ENCODE assay signal across 10 cellular contexts in the genomic region with DNA sequence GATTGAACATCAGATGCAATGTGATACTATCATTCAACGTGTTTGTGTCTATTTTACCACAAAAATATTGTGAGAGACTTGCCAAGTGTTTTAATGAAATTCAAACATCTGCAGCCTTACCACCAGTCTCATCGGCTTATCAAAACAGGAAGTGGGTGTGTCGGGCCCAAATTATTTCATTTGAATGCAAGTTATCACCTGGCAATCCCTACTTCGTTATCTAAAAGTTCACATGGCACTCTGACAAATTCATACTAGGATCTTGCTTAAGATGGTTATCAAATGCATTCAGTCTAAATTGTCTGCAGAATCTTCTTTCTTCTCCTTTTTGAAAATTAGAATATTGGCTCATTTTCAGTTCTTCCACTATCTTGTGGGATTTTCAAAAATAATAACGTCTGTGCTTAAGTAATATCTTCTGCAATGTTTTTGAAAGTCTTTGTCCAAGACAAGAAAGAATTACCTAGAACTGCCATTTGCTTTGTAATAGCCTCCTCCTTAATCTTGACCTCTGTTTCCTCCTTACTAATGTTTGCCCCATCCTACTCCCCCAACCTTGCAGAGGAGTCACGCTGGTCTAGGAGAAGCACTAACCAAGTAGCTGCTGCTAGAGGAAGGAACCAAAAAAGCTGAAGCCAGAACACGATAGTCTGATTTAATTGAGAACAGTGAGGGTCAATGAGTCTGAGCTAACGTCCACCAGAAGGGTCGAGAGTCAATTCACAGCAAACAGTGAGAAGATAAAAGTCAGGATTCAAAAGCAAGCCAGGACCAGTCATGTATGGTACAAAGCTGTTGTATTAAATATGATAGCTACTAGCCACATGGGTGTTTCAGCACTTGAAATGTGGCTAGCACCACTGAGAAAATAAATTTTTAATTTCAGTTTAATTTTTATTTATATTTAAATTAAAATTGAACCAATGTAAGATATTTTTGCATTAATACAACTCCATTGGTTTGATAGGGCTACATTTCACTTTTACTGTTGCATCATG. TPM values are rescaled to one million over a fixed set of nuclear protein-coding genes. Genes with fewer than 3 reads are reported as not detected.
DNase-seq lines count a peak whose midpoint lies in the region; ATAC-seq and TF ChIP-seq lines count a peak whose summit lies in the region.
"Had no signal": no experiment of that assay in that cellular context is flagged by ENCODE, and none has a peak within 500 bp of the region (broad histone marks: within the 10 kb centered on the region; RNA-seq: fewer than 3 reads in every experiment).

No MANE protein-coding gene starts in this region.

- intact Hi-C loops in MCF 10A (cut with micrococcal nuclease) = loop anchor here (1.0 to 5.0 kb wide), 3 partner anchors 10 to 40 kb away; a partner anchor contains a TSS

- H3K4me3 ChIP-seq in Peyer's patch = no peak overlapping the region
- H3K4me3 ChIP-seq: pancreas had no signal

- peak overlapping the region; percentile 71 to 93 (median 80) for H3K27ac ChIP-seq in Peyer's patch

- BruUV-seq in MCF 10A (replicated peaks; lab: Mats Ljungman, UMichigan) = TSS peak; percentile 94

- CTCF ChIA-PET in MCF 10A (lab: Yijun Ruan, JAX) = interaction anchor here (0.7 to 3.0 kb wide), 10 partner anchors 9 to 306 kb away, joined by 3 to 45 read pairs (median 4); a partner anchor contains a TSS

- H3K36me3 Mint-ChIP-seq in MCF 10A (ENCODE audit: insufficient read depth, unreplicated experiment) = peaks cover 4% of the 10 kb centered on the region
- peaks cover 6% of the 10 kb centered on the region for H3K36me3 Mint-ChIP-seq in stimulated activated naive CD8-positive, alpha-beta T cell treated with anti-CD3 and anti-CD28 coated beads, Interleukin-15, Interleukin-2, amounts not matched to agents 100 ng/mL and 50 ng/mL, for 24 hours (ENCODE audit: low read depth)

- no peaks in the 10 kb centered on the region for H3K36me3 ChIP-seq in Peyer's patch
- H3K36me3 ChIP-seq: pancreas had no signal

- peaks cover 4 to 34% (median 12%) of the 10 kb centered on the region in 4 donors for H3K4me1 ChIP-seq in Peyer's patch

- no peaks in the 10 kb centered on the region for H3K27me3 Mint-ChIP-seq in MCF 10A (ENCODE audit: insufficient read depth, unreplicated experiment)
- no peaks in the 10 kb centered on the region for H3K27me3 Mint-ChIP-seq in stimulated activated naive CD8-positive, alpha-beta T cell treated with anti-CD3 and anti-CD28 coated beads, Interleukin-15, Interleukin-2, amounts not matched to agents 100 ng/mL and 50 ng/mL, for 24 hours

- TF ChIP-seq CTCF in Peyer's patch (IDR thresholded peaks at IDR 0.05) = no peak
- no peak for TF ChIP-seq CTCF in MCF 10A (IDR thresholded peaks at IDR 0.05; ENCODE audit: unreplicated experiment)

- H3K27ac Mint-ChIP-seq in MCF 10A (ENCODE audit: low read depth, unreplicated experiment) = peak overlapping the region; percentile 99
- peak overlapping the region; percentile 90 for H3K27ac Mint-ChIP-seq in stimulated activated naive CD8-positive, alpha-beta T cell treated with anti-CD3 and anti-CD28 coated beads, Interleukin-15, Interleukin-2, amounts not matched to agents 100 ng/mL and 50 ng/mL, for 24 hours

- peak overlapping the region; percentile 50 for H3K4me3 Mint-ChIP-seq in MCF 10A (ENCODE audit: unreplicated experiment)
- H3K4me3 Mint-ChIP-seq in stimulated activated naive CD8-positive, alpha-beta T cell treated with anti-CD3 and anti-CD28 coated beads, Interleukin-15, Interleukin-2, amounts not matched to agents 100 ng/mL and 50 ng/mL, for 24 hours = peak overlapping the region; percentile 75

- H3K9me3 Mint-ChIP-seq in MCF 10A (ENCODE audit: unreplicated experiment) = peaks cover under 1% of the 10 kb centered on the region
- peaks cover 18% of the 10 kb centered on the region for H3K9me3 Mint-ChIP-seq in stimulated activated naive CD8-positive, alpha-beta T cell treated with anti-CD3 and anti-CD28 coated beads, Interleukin-15, Interleukin-2, amounts not matched to agents 100 ng/mL and 50 ng/mL, for 24 hours

- TF ChIP-seq POLR2A in Peyer's patch (IDR thresholded peaks at IDR 0.05) = no peak

- peaks cover 44% of the 10 kb centered on the region for H3K4me1 Mint-ChIP-seq in MCF 10A (ENCODE audit: insufficient read depth, unreplicated experiment)
- peaks cover 67% of the 10 kb centered on the region for H3K4me1 Mint-ChIP-seq in stimulated activated naive CD8-positive, alpha-beta T cell treated with anti-CD3 and anti-CD28 coated beads, Interleukin-15, Interleukin-2, amounts not matched to agents 100 ng/mL and 50 ng/mL, for 24 hours (ENCODE audit: low read depth)

- peak; percentile 34 to 46 for DNase-seq in activated CD4-positive, alpha-beta T cell treated with anti-CD3 and anti-CD28 coated beads for 4 hours
- no peak for DNase-seq in activated CD4-positive, alpha-beta T cell treated with anti-CD3 and anti-CD28 coated beads, Interleukin-2, amount 50 U/mL, for 4 hours
- DNase-seq in Peyer's patch (peak in 2 of 3 donors; percentile 70 to 78), MCF 10A (ENCODE audit: unreplicated experiment) (no peak), NCI-H2029 treated with DMSO at 0.1 percent for 48 hours (lab: John Stamatoyannopoulos, UW) (no peak)
- DNase-seq: NCI-H526, pancreas had no signal

- no peak for ATAC-seq in GM19395 (IDR thresholded peaks at IDR 0.05; ENCODE audit: unreplicated experiment)
- ATAC-seq in GM21423 (IDR thresholded peaks at IDR 0.05; ENCODE audit: unreplicated experiment) = no peak

- POLR2A ChIA-PET in MCF 10A (lab: Yijun Ruan, JAX) = interaction anchor here (0.7 to 6.9 kb wide), 17 partner anchors 11 to 189 kb away, joined by 3 to 274 read pairs (median 4); a partner anchor contains a TSS

- H3K9me3 ChIP-seq in Peyer's patch = peaks cover 0 to 6% (median 2%) of the 10 kb centered on the region in 4 donors
- H3K9me3 ChIP-seq: pancreas had no signal

- no peaks in the 10 kb centered on the region for H3K27me3 ChIP-seq in Peyer's patch
- H3K27me3 ChIP-seq: pancreas had no signal

RNA-seq across cellular contexts. Expression of a gene that starts 10.2 kb away (rescaled TPM):
- total RNA-seq in Peyer's patch = 100 to 1,000 TPM in 2 of 4 donors, 10 to 100 TPM in 2; 33.8 to 160 (median 92.3) TPM
- total RNA-seq in MCF 10A (2022) = 91.6 and 124 TPM in 2 replicates

RNA-seq across cellular contexts. Expression of a gene that starts 39.9 kb away (rescaled TPM):
- 10 to 100 TPM; 30.5 to 88.8 (median 60.8) TPM for total RNA-seq in Peyer's patch
- 46.2 and 50.0 TPM in 2 replicates for total RNA-seq in MCF 10A (2022)

Comparison
In these comparisons a context has a peak if more than half of its experiments do, and no peak if none do; other contexts are left out.
1. DNase-seq: peak in activated CD4-positive, alpha-beta T cell treated with anti-CD3 and anti-CD28 coated beads for 4 hours (2 of 2) and Peyer's patch (2 of 3); none in activated CD4-positive, alpha-beta T cell treated with anti-CD3 and anti-CD28 coated beads, Interleukin-2, amount 50 U/mL, for 4 hours (0 of 2), MCF 10A (single experiment) and NCI-H2029 treated with DMSO at 0.1 percent for 48 hours (single experiment).